ENCODE assay signal across 11 cellular contexts in genomic region chr11:113778111-113778910, GRCh38. TPM values are rescaled to one million over a fixed set of nuclear protein-coding genes. Genes with fewer than 3 reads are reported as not detected.
DNase-seq lines count a peak whose midpoint lies in the region; ATAC-seq and TF ChIP-seq lines count a peak whose summit lies in the region.
"Had no signal": no experiment of that assay in that cellular context is flagged by ENCODE, and none has a peak within 500 bp of the region (broad histone marks: within the 10 kb centered on the region; RNA-seq: fewer than 3 reads in every experiment).

No MANE protein-coding gene starts in this region.

- no peak for TF ChIP-seq CTCF in NB4 (IDR thresholded peaks at IDR 0.05; ENCODE audit: low read depth, low read length)

- no peaks in the 10 kb centered on the region for H3K27me3 ChIP-seq in Karpas-422 (ENCODE audit: low read length)
- H3K27me3 ChIP-seq: SJSA1 had no signal

- no peak overlapping the region for H3K9ac ChIP-seq in Karpas-422 (ENCODE audit: low read length)

- H3K4me1 ChIP-seq in Karpas-422 (ENCODE audit: low read length), result peaks cover 19% of the 10 kb centered on the region
- H3K4me1 ChIP-seq: SJSA1 had no signal

- H2AFZ ChIP-seq in Karpas-422 (ENCODE audit: low read length), result no peak overlapping the region

- no peaks in the 10 kb centered on the region for H4K20me1 ChIP-seq in Karpas-422 (ENCODE audit: insufficient read depth, low read depth, low read length)

- no peak overlapping the region for H3K4me2 ChIP-seq in Karpas-422 (ENCODE audit: low read depth, low read length, poor library complexity, severe bottlenecking)

- DNase-seq in NB4 (ENCODE audit: low read depth) (peak; percentile 7), astrocyte of the hippocampus (ENCODE audit: low read depth, low spot score) (peak; percentile 77), hepatic stellate cell (ENCODE audit: low spot score) (peak; percentile 38), substantia nigra (lab: John Stamatoyannopoulos, UW) (peak in 42 of 49 donors; percentile 3 to 83 (median 54)), Karpas-422 (no peak), activated gamma-delta T cell (lab: John Stamatoyannopoulos, UW) (no peak)

- H3K4me3 ChIP-seq in NB4 (ENCODE audit: low read depth, low read length) (no peak overlapping the region), Karpas-422 (ENCODE audit: low read length) (no peak overlapping the region)
- H3K4me3 ChIP-seq: SJSA1 had no signal

- H3K36me3 ChIP-seq in Karpas-422 (ENCODE audit: insufficient read depth, low read length), result no peaks in the 10 kb centered on the region
- H3K36me3 ChIP-seq: SJSA1 had no signal

- no peaks in the 10 kb centered on the region for H3K9me3 ChIP-seq in Karpas-422 (ENCODE audit: low read length)
- H3K9me3 ChIP-seq: SJSA1 had no signal

- no peak for ATAC-seq in GM18909 (IDR thresholded peaks at IDR 0.05; ENCODE audit: poor library complexity, unreplicated experiment)
- ATAC-seq in GM18873 (IDR thresholded peaks at IDR 0.05; ENCODE audit: low FRiP score, unreplicated experiment), result no peak
- ATAC-seq: HCT116 had no signal

- peaks cover 2% of the 10 kb centered on the region for H3K79me2 ChIP-seq in Karpas-422 (ENCODE audit: low read length)

- TF ChIP-seq POLR2A in NB4 (IDR thresholded peaks at IDR 0.05; ENCODE audit: extremely low read depth, insufficient read length), result no peak

- peak overlapping the region; percentile 71 for H3K27ac ChIP-seq in substantia nigra (ENCODE audit: low read depth, low read length, poor library complexity, severe bottlenecking)
- H3K27ac ChIP-seq in Karpas-422 (ENCODE audit: low read length), result no peak overlapping the region
- H3K27ac ChIP-seq: SJSA1 had no signal

- no peaks in the 10 kb centered on the region for H3K9me2 ChIP-seq in Karpas-422 (replicated peaks; ENCODE audit: insufficient read depth, low read length)

RNA-seq across cellular contexts. Expression of gene CLDN25, which starts 1.3 kb away (rescaled TPM):
- not detected in 2 replicates for total RNA-seq in Karpas-422 (2014; rRNA removed; shearing (Covaris generic); ENCODE audit: low replicate concordance)
- total RNA-seq: frontal cortex, SJSA1 had no signal

RNA-seq across cellular contexts. Expression of gene ZW10, which starts 4.8 kb away (rescaled TPM):
- 6.3 and 11.4 TPM in 2 replicates for total RNA-seq in Karpas-422 (2014; rRNA removed; shearing (Covaris generic); ENCODE audit: low replicate concordance)

Comparison
In these comparisons a context has a peak if more than half of its experiments do, and no peak if none do; other contexts are left out.
1. DNase-seq: peak in NB4 (single experiment), astrocyte of the hippocampus (single experiment), hepatic stellate cell (single experiment) and substantia nigra (42 of 49); none in Karpas-422 (single experiment) and activated gamma-delta T cell (single experiment).